In the genomic region with DNA sequence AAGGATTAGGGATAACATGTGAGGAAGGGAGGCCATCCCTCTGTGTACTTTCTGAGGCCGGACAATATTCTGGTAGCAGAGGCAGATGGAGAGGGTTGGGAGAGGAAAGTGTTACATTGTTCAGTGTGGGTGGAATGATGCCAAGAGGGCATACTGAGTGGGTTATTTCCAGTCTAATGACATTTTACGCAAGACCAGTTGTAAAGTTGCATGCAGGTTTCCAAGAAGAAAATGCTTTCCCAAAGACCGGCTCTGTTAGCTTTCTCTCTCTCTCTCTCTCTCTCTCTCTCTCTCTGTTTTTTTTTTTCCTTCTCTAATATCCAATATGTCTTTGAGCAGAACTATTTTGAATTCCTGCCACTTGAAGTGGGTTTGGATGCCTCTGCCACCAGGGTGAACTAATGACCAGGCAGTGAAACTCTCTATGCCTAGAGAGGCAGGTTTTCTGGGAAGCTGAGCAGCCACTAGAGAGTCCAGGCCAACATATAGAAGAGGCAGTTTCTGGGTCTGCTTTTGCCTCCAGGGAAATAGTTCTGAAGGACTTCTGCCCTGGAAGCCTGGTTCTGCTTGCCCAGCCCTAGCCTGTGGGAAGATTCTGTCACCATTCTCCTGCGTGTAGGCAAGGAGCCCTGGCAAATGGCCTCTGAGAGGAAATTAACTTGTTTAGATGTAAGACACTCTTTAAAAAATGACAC, we compare ENCODE assay signal across 1 cellular context.
TF ChIP-seq lines count a peak whose summit lies in the region.

No MANE protein-coding gene starts in this region.

TF ChIP-seq in IMR-90, 13 proteins besides CTCF, POLR2A, EP300 and RAD21:
- TF ChIP-seq MAFK (IDR thresholded peaks at IDR 0.05; ENCODE audit: low read depth, low read length) (no peak), SMC3 (IDR thresholded peaks at IDR 0.05; ENCODE audit: low read depth, low read length) (no peak), RCOR1 (IDR thresholded peaks at IDR 0.05; ENCODE audit: insufficient replicate concordance, low read length) (no peak), MAZ (IDR thresholded peaks at IDR 0.05; ENCODE audit: borderline replicate concordance, low read depth, low read length) (no peak), CHD1 (IDR thresholded peaks at IDR 0.05; ENCODE audit: low read depth, low read length) (no peak)
TF ChIP-seq in IMR-90: peak in this region for 0.
